In the genomic region with DNA sequence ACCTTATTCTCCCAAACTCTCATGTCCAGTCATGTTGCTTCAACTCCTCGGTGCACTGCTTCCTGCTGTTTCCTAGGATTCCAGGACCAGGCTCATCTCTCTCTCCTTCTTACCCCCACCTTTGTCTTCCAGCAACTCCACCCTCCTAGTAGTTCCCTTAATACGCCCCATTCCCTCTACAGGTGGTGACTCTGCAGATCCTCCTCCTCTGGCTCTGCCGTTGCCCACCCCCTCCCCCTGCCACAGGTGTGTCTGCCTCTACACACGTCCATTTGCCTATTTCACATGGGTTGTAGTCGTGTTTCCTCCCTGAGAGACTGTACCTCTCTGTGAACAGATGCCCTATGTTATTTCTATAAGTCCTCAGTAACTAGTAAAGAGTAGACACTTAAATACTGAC, we compare ENCODE assay signal across 19 cellular contexts. TPM values are rescaled to one million over a fixed set of nuclear protein-coding genes. Genes with fewer than 3 reads are reported as not detected.
DNase-seq lines count a peak whose midpoint lies in the region; ATAC-seq and TF ChIP-seq lines count a peak whose summit lies in the region.
"Had no signal": no experiment of that assay in that cellular context is flagged by ENCODE, and none has a peak within 500 bp of the region (broad histone marks: within the 10 kb centered on the region; RNA-seq: fewer than 3 reads in every experiment).

No MANE protein-coding gene starts in this region.

- H3K9me3 ChIP-seq in Caco-2 (no peaks in the 10 kb centered on the region), H9 (ENCODE audit: control insufficient read depth, low read depth, low read length) (no peaks in the 10 kb centered on the region), mesenchymal stem cell (ENCODE audit: control insufficient read depth, low read length) (no peaks in the 10 kb centered on the region)
- H3K9me3 ChIP-seq: BLaER1, HAP-1 had no signal

- no peak overlapping the region for H3K4ac ChIP-seq in H9 (ENCODE audit: low read depth, low read length)
- H3K4ac ChIP-seq in mesenchymal stem cell (ENCODE audit: low read depth in 1 of 2, low read length in 2 of 2) = no peak overlapping the region

- H2AFZ ChIP-seq in H9 (ENCODE audit: low read length) (no peak overlapping the region), mesenchymal stem cell (ENCODE audit: low read depth, low read length) (no peak overlapping the region)
- H2AFZ ChIP-seq: GM23248 had no signal

- no peak overlapping the region for H2BK5ac ChIP-seq in H9 (ENCODE audit: insufficient read length, low read length)
- H2BK5ac ChIP-seq in mesenchymal stem cell (ENCODE audit: low read depth, low read length, poor library complexity, severe bottlenecking) = no peak overlapping the region

- H3T11ph ChIP-seq in H9 (ENCODE audit: low read length) = no peak overlapping the region

- H3K27ac ChIP-seq in H9 (ENCODE audit: insufficient read length, low read depth, low read length) = no peak overlapping the region
- H3K27ac ChIP-seq in mesenchymal stem cell (ENCODE audit: low read length, poor library complexity, severe bottlenecking) = no peak overlapping the region
- H3K27ac ChIP-seq: BLaER1, GM23248 had no signal

- H3K9ac ChIP-seq in H9 (ENCODE audit: extremely low read depth, insufficient read length, low read length) (no peak overlapping the region), mesenchymal stem cell (ENCODE audit: low read length) (no peak overlapping the region)
- H3K9ac ChIP-seq: BLaER1, GM23248 had no signal

- H3K27ac Mint-ChIP-seq in Caco-2 (ENCODE audit: unreplicated experiment) = peak overlapping the region; percentile 1
- H3K27ac Mint-ChIP-seq in H9 = peak overlapping the region; percentile 12 to 53 (median 31); a peak in 6 of 7 replicates
- peak overlapping the region; percentile 29; the same call in 1 of the 2 replicates for H3K27ac Mint-ChIP-seq in WTC11
- H3K27ac Mint-ChIP-seq: CD8-positive, alpha-beta T cell had no signal

- intact Hi-C loops in Caco-2 (cut with micrococcal nuclease; ENCODE audit: unreplicated experiment) = no loop called here

- no peaks in the 10 kb centered on the region for H3K79me2 ChIP-seq in H9 (ENCODE audit: insufficient read depth, low read length)

- TF ChIP-seq CTCF in Caco-2 (IDR thresholded peaks at IDR 0.05; ENCODE audit: insufficient read depth in 1 of 2, low read depth in 1 of 2, low read length in 1 of 2, severe bottlenecking in 1 of 2, unreplicated experiment in 1 of 2) (no peak), H9 (conservative IDR thresholded peaks at IDR 0.05) (no peak), WTC11 (IDR thresholded peaks at IDR 0.05) (no peak)

- no peak overlapping the region for H4K5ac ChIP-seq in H9 (ENCODE audit: insufficient read length, low read depth, low read length)

- H3K36me3 Mint-ChIP-seq in Caco-2 (ENCODE audit: insufficient read depth, unreplicated experiment) = peaks cover 11% of the 10 kb centered on the region
- peaks cover 18 to 41% (median 31%) of the 10 kb centered on the region in 3 experiments for H3K36me3 Mint-ChIP-seq in H9 (ENCODE audit: insufficient read depth in 1 of 3, low read depth in 3 of 3)
- H3K36me3 Mint-ChIP-seq in WTC11 = peaks cover 38% of the 10 kb centered on the region
- H3K36me3 Mint-ChIP-seq: CD8-positive, alpha-beta T cell had no signal

- H2BK15ac ChIP-seq in H9 (ENCODE audit: low read depth, low read length) (no peak overlapping the region), mesenchymal stem cell (ENCODE audit: low read depth, poor library complexity, severe bottlenecking) (no peak overlapping the region)

- H2AK5ac ChIP-seq in H9 (ENCODE audit: insufficient read length, low read length) (no peak overlapping the region), mesenchymal stem cell (ENCODE audit: low read length, severe bottlenecking) (no peak overlapping the region)

- H3K4me2 ChIP-seq in H9 (ENCODE audit: insufficient read depth, insufficient read length, low read length) (no peak overlapping the region), mesenchymal stem cell (ENCODE audit: low read length, poor library complexity, severe bottlenecking) (no peak overlapping the region)
- H3K4me2 ChIP-seq: BLaER1 had no signal

- H3K4me3 Mint-ChIP-seq in Caco-2 (ENCODE audit: unreplicated experiment) (no peak overlapping the region), H9 (no peak overlapping the region), WTC11 (no peak overlapping the region)
- H3K4me3 Mint-ChIP-seq: CD8-positive, alpha-beta T cell had no signal

- no peak overlapping the region for H2BK12ac ChIP-seq in H9 (ENCODE audit: insufficient read length, low read depth, low read length)
- H2BK12ac ChIP-seq in mesenchymal stem cell (ENCODE audit: low read length in 2 of 2) = no peak overlapping the region

- H3K36me3 ChIP-seq in Caco-2 (ENCODE audit: control insufficient read depth, insufficient read depth, low read length) (no peaks in the 10 kb centered on the region), mesenchymal stem cell (ENCODE audit: control insufficient read depth in 1 of 2, insufficient read depth in 2 of 2, low read depth in 1 of 2, low read length in 2 of 2) (no peaks in the 10 kb centered on the region)
- H3K36me3 ChIP-seq: BLaER1 had no signal

- POLR2A ChIA-PET in Caco-2 (lab: Charles Lee) (no interaction called here), WTC11 (lab: Charles Lee) (no interaction called here)

- ATAC-seq in WTC11 = peak; percentile 90
- ATAC-seq in GM21717 (IDR thresholded peaks at IDR 0.05; ENCODE audit: unreplicated experiment) = no peak
- ATAC-seq: CD8-positive, alpha-beta T cell; GM12878 had no signal

- DNase-seq in Caco-2 (no peak), H9 (no peak), WTC11 (ENCODE audit: low spot score) (no peak), mesenchymal stem cell (no peak), putamen (ENCODE audit: low spot score) (no peak)
- no peak for DNase-seq in activated CD4-positive, alpha-beta T cell treated with anti-CD3 and anti-CD28 coated beads, Interleukin-2, amount 50 U/mL, for 1 hour
- DNase-seq: 8988T; CD8-positive, alpha-beta T cell; DMS 273 treated with DMSO at 0.1 percent for 48 hours; DMS53; DND-41; EL; GM23248 had no signal

- H3K18ac ChIP-seq in H9 (ENCODE audit: insufficient read length, low read depth, low read length) = no peak overlapping the region
- no peak overlapping the region for H3K18ac ChIP-seq in mesenchymal stem cell (ENCODE audit: low read depth in 1 of 2, low read length in 2 of 2)

- no peak overlapping the region for H2BK20ac ChIP-seq in H9 (ENCODE audit: low read depth, low read length, poor library complexity, severe bottlenecking)

- no peak overlapping the region for H3K4me3 ChIP-seq in Caco-2 (ENCODE audit: low read depth, low read length)
- no peak overlapping the region for H3K4me3 ChIP-seq in mesenchymal stem cell (ENCODE audit: insufficient read depth in 1 of 2, low read depth in 1 of 2, low read length in 2 of 2)
- H3K4me3 ChIP-seq: BLaER1, GM12878, GM23248, HAP-1 had no signal

- H3K4me1 ChIP-seq in Caco-2 (no peaks in the 10 kb centered on the region), H9 (ENCODE audit: insufficient read depth, low read length) (peaks cover 4% of the 10 kb centered on the region; the same call in 1 of the 2 replicates), mesenchymal stem cell (ENCODE audit: control insufficient read depth, insufficient read depth, low read depth, low read length) (no peaks in the 10 kb centered on the region)
- H3K4me1 ChIP-seq: BLaER1, HAP-1 had no signal

- WGBS in H9 (ENCODE audit: extremely low coverage, insufficient read length, low lambda C conversion rate) = no CpG with 5 or more reads among the region's 5 CpGs
- WGBS in mesenchymal stem cell = 80% methylated on average over 3 of the region's 5 CpGs

- H4K91ac ChIP-seq in H9 (ENCODE audit: insufficient read length, low read depth, low read length) (no peak overlapping the region), mesenchymal stem cell (ENCODE audit: low read length) (peak overlapping the region; percentile 15)

- no peak overlapping the region for H3K14ac ChIP-seq in H9 (ENCODE audit: insufficient read depth, low read length)
- H3K14ac ChIP-seq in mesenchymal stem cell (ENCODE audit: low read length in 2 of 2) = no peak overlapping the region

- BruUV-seq in Caco-2 (replicated peaks; lab: Mats Ljungman, UMichigan) = no TSS peak

- H4K8ac ChIP-seq in H9 (replicated peaks; ENCODE audit: insufficient read length, low read depth, low read length) (no peak overlapping the region), mesenchymal stem cell (ENCODE audit: low read length) (no peak overlapping the region)

- H3K56ac ChIP-seq in H9 (ENCODE audit: insufficient read length, low read depth, low read length) = no peak overlapping the region

- H3K23me2 ChIP-seq in H9 (ENCODE audit: insufficient read length, low read depth, low read length, poor library complexity, severe bottlenecking) = no peaks in the 10 kb centered on the region

- H3K23ac ChIP-seq in H9 (ENCODE audit: insufficient read length, low read depth, low read length) (no peak overlapping the region), mesenchymal stem cell (ENCODE audit: low read length in 2 of 2) (no peak overlapping the region)

- H3K9me3 Mint-ChIP-seq in Caco-2 (ENCODE audit: unreplicated experiment) (no peaks in the 10 kb centered on the region), H9 (no peaks in the 10 kb centered on the region), WTC11 (no peaks in the 10 kb centered on the region)
- H3K9me3 Mint-ChIP-seq: CD8-positive, alpha-beta T cell had no signal

- no peaks in the 10 kb centered on the region for H3K4me1 Mint-ChIP-seq in Caco-2 (ENCODE audit: low read depth, unreplicated experiment)
- H3K4me1 Mint-ChIP-seq in H9 = peaks cover 15 to 17% of the 10 kb centered on the region in 2 experiments
- peaks cover 11% of the 10 kb centered on the region for H3K4me1 Mint-ChIP-seq in WTC11

- no peaks in the 10 kb centered on the region for H3K27me3 Mint-ChIP-seq in Caco-2 (ENCODE audit: insufficient read depth, unreplicated experiment)
- no peaks in the 10 kb centered on the region for H3K27me3 Mint-ChIP-seq in H9 (ENCODE audit: low read depth)
- H3K27me3 Mint-ChIP-seq in WTC11 (ENCODE audit: low read depth) = no peaks in the 10 kb centered on the region

- no peaks in the 10 kb centered on the region for H4K20me1 ChIP-seq in H9 (ENCODE audit: control insufficient read depth, insufficient read depth, insufficient read length)
- H4K20me1 ChIP-seq: BLaER1 had no signal

- no peaks in the 10 kb centered on the region for H3K27me3 ChIP-seq in Caco-2 (replicated peaks; ENCODE audit: control insufficient read depth, insufficient read depth, low read length)
- no peaks in the 10 kb centered on the region for H3K27me3 ChIP-seq in H9 (ENCODE audit: insufficient read depth, low read length)
- H3K27me3 ChIP-seq in mesenchymal stem cell (ENCODE audit: control insufficient read depth in 1 of 2, insufficient read depth in 1 of 2, low read length in 2 of 2) = no peaks in the 10 kb centered on the region
- H3K27me3 ChIP-seq: BLaER1 had no signal

- CTCF ChIA-PET in Caco-2 (lab: Charles Lee) (no interaction called here), WTC11 (lab: Charles Lee) (no interaction called here)

- H3K79me1 ChIP-seq in H9 (ENCODE audit: insufficient read depth, low read depth, low read length, poor library complexity, severe bottlenecking) = no peaks in the 10 kb centered on the region
- no peaks in the 10 kb centered on the region for H3K79me1 ChIP-seq in mesenchymal stem cell (replicated peaks; ENCODE audit: low read length, poor library complexity, severe bottlenecking)

- no peak overlapping the region for H2BK120ac ChIP-seq in H9 (ENCODE audit: low read depth, low read length, poor library complexity, severe bottlenecking)
- H2BK120ac ChIP-seq in mesenchymal stem cell (ENCODE audit: low read depth, low read length) = no peak overlapping the region

RNA-seq across cellular contexts. Expression of gene CDS1, which starts 32.4 kb away (rescaled TPM):
- total RNA-seq in Caco-2 (2022) (17.7 and 18.1 TPM in 2 replicates), H9 (2021) (7.5 TPM in 2 replicates), WTC11 (2021) (17.4 to 18.3 TPM (median 18.2 TPM) in 3 replicates)
- polyA plus RNA-seq in mesenchymal stem cell (2013, experiment 1 of 2) = 0.17 TPM
- 0.16 TPM for polyA plus RNA-seq in mesenchymal stem cell (2013, experiment 2 of 2)
- total RNA-seq: G401, GM12878, GM23248 had no signal
- polyA plus RNA-seq: AG04450 had no signal
